In genomic region chr3:140398387-140398786, GRCh38 we compare ENCODE assay signal across 4 cellular contexts.
"Had no signal": no experiment of that assay in that cellular context is flagged by ENCODE, and none has a peak within 500 bp of the region (broad histone marks: within the 10 kb centered on the region; RNA-seq: fewer than 3 reads in every experiment).

No MANE protein-coding gene starts in this region.

- ATAC-seq: GM23338 had no signal

- DNase-seq: H9, HCEC 1CT, IMR-90 had no signal

- H3K4me3 ChIP-seq: GM23338 had no signal
